ENCODE assay signal across 15 cellular contexts in genomic region chr11:12418019-12418611, GRCh38. TPM values are rescaled to one million over a fixed set of nuclear protein-coding genes. Genes with fewer than 3 reads are reported as not detected.
DNase-seq lines count a peak whose midpoint lies in the region; ATAC-seq, FAIRE-seq and TF ChIP-seq lines count a peak whose summit lies in the region.
"Had no signal": no experiment of that assay in that cellular context is flagged by ENCODE, and none has a peak within 500 bp of the region (broad histone marks: within the 10 kb centered on the region; RNA-seq: fewer than 3 reads in every experiment).

No MANE protein-coding gene starts in this region.

- H3K18ac ChIP-seq in IMR-90 (ENCODE audit: low read depth, low read length), result peak overlapping the region; percentile 66

- peak overlapping the region; percentile 48; the same call in 1 of the 2 replicates for H3K23ac ChIP-seq in IMR-90 (ENCODE audit: low read depth, low read length)

- no peak for TF ChIP-seq RAD21 in A549 (conservative IDR thresholded peaks at IDR 0.05 in 1 of 2, IDR thresholded peaks at IDR 0.05 in 1 of 2)
- TF ChIP-seq RAD21 in IMR-90 (IDR thresholded peaks at IDR 0.05; ENCODE audit: low read length), result no peak

- H3K27ac ChIP-seq in A549 (peak overlapping the region in 1 of 2 experiments; percentile 63; a peak in 3 of 6 replicates), IMR-90 (ENCODE audit: insufficient read depth, low read length) (peak overlapping the region; percentile 39; the same call in 1 of the 2 replicates), esophagus muscularis mucosa (replicated peaks in 1 of 4) (peak overlapping the region; percentile 80 to 100 (median 98))

- no TSS peak for BruUV-seq in IMR-90 (replicated peaks; lab: Mats Ljungman, UMichigan)

- peak overlapping the region; percentile 52 for H4K5ac ChIP-seq in IMR-90 (ENCODE audit: low read depth, low read length)

- no peak overlapping the region; the same call in 2 of the 3 replicates for H2BK15ac ChIP-seq in IMR-90 (ENCODE audit: low read depth, low read length)

- H3K9ac ChIP-seq in IMR-90 (ENCODE audit: low read depth, low read length), result no peak overlapping the region

- WGBS in A549 (ENCODE audit: missing lambda C conversion rate), result 94% methylated on average over 9 of the region's 9 CpGs
- 80% methylated on average over 1 of the region's 9 CpGs; no CpG with 5 or more reads in 1 of the 2 experiments for WGBS in IMR-90 (ENCODE audit: extremely low coverage in 2 of 2, insufficient read length in 1 of 2), 2 experiments
- 48% methylated on average over 4 of the region's 9 CpGs for WGBS in esophagus muscularis mucosa

- peak overlapping the region; percentile 39 for H2BK5ac ChIP-seq in IMR-90 (ENCODE audit: low read depth, low read length, poor library complexity, severe bottlenecking)

- no peak overlapping the region for H3K27ac Mint-ChIP-seq in activated CD8-positive, alpha-beta memory T cell treated with anti-CD3 and anti-CD28 coated beads, Interleukin-2, amount 10 ng/mL, durations not matched to agents 7 days and 5 days
- H3K27ac Mint-ChIP-seq in glutamatergic neuron (ENCODE audit: unreplicated experiment), result no peak overlapping the region
- H3K27ac Mint-ChIP-seq: immature natural killer cell; stimulated activated naive B cell treated with anti-CD40 and anti-IgM and Interleukin-4, amounts not matched to agents 10 μg/mL and 1 μg/mL and 100 μg/mL, for 72 hours had no signal

- peak overlapping the region; percentile 54; the same call in 1 of the 2 replicates for H4K91ac ChIP-seq in IMR-90 (ENCODE audit: insufficient read depth, low read depth, low read length)

- no peaks in the 10 kb centered on the region; the same call in 1 of the 2 replicates for H3K36me3 ChIP-seq in IMR-90 (ENCODE audit: control insufficient read depth, insufficient read depth, low read length)
- no peaks in the 10 kb centered on the region for H3K36me3 ChIP-seq in esophagus muscularis mucosa

- peak overlapping the region; percentile 71 for H3K14ac ChIP-seq in IMR-90 (replicated peaks; ENCODE audit: low read depth, low read length)

- no peaks in the 10 kb centered on the region for H3K36me3 Mint-ChIP-seq in activated CD8-positive, alpha-beta memory T cell treated with anti-CD3 and anti-CD28 coated beads, Interleukin-2, amount 10 ng/mL, durations not matched to agents 7 days and 5 days
- H3K36me3 Mint-ChIP-seq in glutamatergic neuron (ENCODE audit: unreplicated experiment), result no peaks in the 10 kb centered on the region
- H3K36me3 Mint-ChIP-seq: immature natural killer cell; stimulated activated naive B cell treated with anti-CD40 and anti-IgM and Interleukin-4, amounts not matched to agents 10 μg/mL and 1 μg/mL and 100 μg/mL, for 72 hours had no signal

- H3K79me1 ChIP-seq in IMR-90 (ENCODE audit: low read depth in 1 of 2, low read length in 2 of 2), result peaks cover 38 to 88% of the 10 kb centered on the region in 2 experiments

- peak overlapping the region in 1 of 2 experiments; percentile 58; a peak in 2 of 4 replicates for H4K8ac ChIP-seq in IMR-90 (ENCODE audit: low read depth in 2 of 2, low read length in 2 of 2)

- H4K20me1 ChIP-seq in IMR-90 (ENCODE audit: insufficient read depth, low read length), result peaks cover 17% of the 10 kb centered on the region

- H3K9me3 Mint-ChIP-seq in activated CD8-positive, alpha-beta memory T cell treated with anti-CD3 and anti-CD28 coated beads, Interleukin-2, amount 10 ng/mL, durations not matched to agents 7 days and 5 days (ENCODE audit: low read depth), result no peaks in the 10 kb centered on the region
- peaks cover 2% of the 10 kb centered on the region for H3K9me3 Mint-ChIP-seq in glutamatergic neuron (ENCODE audit: unreplicated experiment)
- H3K9me3 Mint-ChIP-seq: neural crest cell; stimulated activated naive B cell treated with anti-CD40 and anti-IgM and Interleukin-4, amounts not matched to agents 10 μg/mL and 1 μg/mL and 100 μg/mL, for 72 hours had no signal

- H3K4me2 ChIP-seq in A549, result no peak overlapping the region
- no peak overlapping the region for H3K4me2 ChIP-seq in IMR-90 (ENCODE audit: low read depth, low read length)

- no peak for TF ChIP-seq POLR2A in A549 (IDR thresholded peaks at IDR 0.05; ENCODE audit: low read length)
- no peak for TF ChIP-seq POLR2A in IMR-90 (IDR thresholded peaks at IDR 0.05; ENCODE audit: low read depth, low read length)
- TF ChIP-seq POLR2A in esophagus muscularis mucosa (IDR thresholded peaks at IDR 0.05; ENCODE audit: low read depth), result no peak

- TF ChIP-seq CTCF in A549 (IDR thresholded peaks at IDR 0.05) (no peak), IMR-90 (conservative IDR thresholded peaks at IDR 0.05; ENCODE audit: low read depth, low read length) (no peak), esophagus muscularis mucosa (IDR thresholded peaks at IDR 0.05) (no peak), omental fat pad (IDR thresholded peaks at IDR 0.05) (no peak), glutamatergic neuron (IDR thresholded peaks at IDR 0.05; ENCODE audit: partially characterized antibody, unreplicated experiment) (no peak)

- ATAC-seq in A549 (no peak; a peak in 2 of 6 replicates), IMR-90 (ENCODE audit: low read depth) (peak; percentile 51), omental fat pad (ENCODE audit: low FRiP score) (peak; percentile 70)
- ATAC-seq in activated CD8-positive, alpha-beta memory T cell treated with anti-CD3 and anti-CD28 coated beads, Interleukin-2, amount 10 ng/mL, durations not matched to agents 7 days and 5 days, result no peak
- ATAC-seq: stimulated activated naive B cell treated with anti-CD40 and anti-IgM and Interleukin-4, amounts not matched to agents 10 μg/mL and 1 μg/mL and 100 μg/mL, for 72 hours had no signal

- FAIRE-seq in A549 (lab: Jason Lieb, UNC), result no peak

- peaks cover 20% of the 10 kb centered on the region for H3K9me1 ChIP-seq in IMR-90 (ENCODE audit: insufficient read depth, low read length)

- H2BK20ac ChIP-seq in IMR-90 (ENCODE audit: low read depth, low read length), result no peak overlapping the region; the same call in 1 of the 2 replicates

- POLR2A ChIA-PET in A549 (lab: Yijun Ruan, JAX), result no interaction called here
- POLR2A ChIA-PET in IMR-90 (lab: Charles Lee; ENCODE audit: unreplicated experiment), result no interaction called here

- DNase-seq in A549 (ENCODE audit: low read depth in 1 of 2, low spot score in 1 of 2) (no peak), IMR-90 (peak; percentile 57), esophagus muscularis mucosa (ENCODE audit: extremely low spot score) (peak; percentile 62), omental fat pad (ENCODE audit: low spot score) (no peak), UCSD-AML1 (lab: John Stamatoyannopoulos, UW; ENCODE audit: unreplicated experiment) (no peak), DMS53 (lab: John Stamatoyannopoulos, UW) (no peak), glutamatergic neuron (no peak)
- no peak for DNase-seq in activated CD8-positive, alpha-beta memory T cell treated with anti-CD3 and anti-CD28 coated beads, Interleukin-2, amount 10 ng/mL, durations not matched to agents 7 days and 5 days
- DNase-seq: AML-193; amygdala; immature natural killer cell; stimulated activated naive B cell treated with anti-CD40 and anti-IgM and Interleukin-4, amounts not matched to agents 10 μg/mL and 1 μg/mL and 100 μg/mL, for 72 hours; T1000 had no signal

- H3K27me3 Mint-ChIP-seq in activated CD8-positive, alpha-beta memory T cell treated with anti-CD3 and anti-CD28 coated beads, Interleukin-2, amount 10 ng/mL, durations not matched to agents 7 days and 5 days, result peaks cover 18% of the 10 kb centered on the region
- no peaks in the 10 kb centered on the region for H3K27me3 Mint-ChIP-seq in glutamatergic neuron (ENCODE audit: unreplicated experiment)

- H3K4me1 ChIP-seq in A549 (0 out of 3 replicates have a peak, but pooled peaks cover 4% of the 10 kb centered on the region), IMR-90 (ENCODE audit: control insufficient read depth, insufficient read depth, low read length) (peaks cover 29% of the 10 kb centered on the region), esophagus muscularis mucosa (peaks cover 32 to 92% (median 83%) of the 10 kb centered on the region in 4 donors)

- CTCF ChIA-PET in A549 (lab: Yijun Ruan, JAX), result interaction anchor here (0.6 to 1.3 kb wide), 5 partner anchors 87 to 1889 kb away, joined by 3 to 5 read pairs (median 3); no protein-coding TSS in a partner anchor
- CTCF ChIA-PET in IMR-90 (lab: Yijun Ruan, JAX), result interaction anchor here (0.5 kb wide), 1 partner anchor 11 kb away, joined by 3 read pairs; no protein-coding TSS in a partner anchor
- CTCF ChIA-PET in activated CD8-positive, alpha-beta memory T cell treated with anti-CD3 and anti-CD28 coated beads, Interleukin-2, amount 10 ng/mL, durations not matched to agents 7 days and 5 days (lab: Charles Lee), result interaction anchor here (1.1 kb wide), 1 partner anchor 129 kb away, joined by 4 read pairs; no protein-coding TSS in a partner anchor

- H3K4me3 ChIP-seq in A549 (no peak overlapping the region), IMR-90 (ENCODE audit: insufficient read depth, low read depth, low read length) (no peak overlapping the region), esophagus muscularis mucosa (no peak overlapping the region)

- H3K4me1 Mint-ChIP-seq in activated CD8-positive, alpha-beta memory T cell treated with anti-CD3 and anti-CD28 coated beads, Interleukin-2, amount 10 ng/mL, durations not matched to agents 7 days and 5 days, result no peaks in the 10 kb centered on the region
- H3K4me1 Mint-ChIP-seq in glutamatergic neuron (ENCODE audit: low read depth, unreplicated experiment), result peaks cover 29% of the 10 kb centered on the region
- H3K4me1 Mint-ChIP-seq: immature natural killer cell; stimulated activated naive B cell treated with anti-CD40 and anti-IgM and Interleukin-4, amounts not matched to agents 10 μg/mL and 1 μg/mL and 100 μg/mL, for 72 hours had no signal

- H2AK5ac ChIP-seq in IMR-90 (ENCODE audit: low read depth, low read length), result peak overlapping the region; percentile 61; the same call in 1 of the 2 replicates

- TF ChIP-seq EP300 in A549 (IDR thresholded peaks at IDR 0.05), result no peak
- no peak for TF ChIP-seq EP300 in esophagus muscularis mucosa (IDR thresholded peaks at IDR 0.05)

- H3K9me3 ChIP-seq in A549, result no peaks in the 10 kb centered on the region
- no peaks in the 10 kb centered on the region for H3K9me3 ChIP-seq in IMR-90 (ENCODE audit: control insufficient read depth, insufficient read depth, low read length)
- no peaks in the 10 kb centered on the region for H3K9me3 ChIP-seq in esophagus muscularis mucosa

- dilution Hi-C loops in IMR-90 (cut with HindIII; ENCODE audit: low sequenced_read_pairs, unreplicated experiment), result no loop called here

- H2AFZ ChIP-seq in IMR-90 (replicated peaks; ENCODE audit: low read length, poor library complexity), result peak overlapping the region; percentile 5

- peak overlapping the region; percentile 45 for H2AK9ac ChIP-seq in IMR-90 (replicated peaks; ENCODE audit: low read depth, low read length, poor library complexity)

- peak overlapping the region; percentile 69 for H3K4ac ChIP-seq in IMR-90 (ENCODE audit: low read depth, low read length)

- intact Hi-C loops in IMR-90 (cut with micrococcal nuclease), result no loop called here
- intact Hi-C loops in esophagus muscularis mucosa (cut with DNase I), result loop anchor here (5.0 to 10.0 kb wide), 2 partner anchors 124 to 257 kb away; partner anchors contain the start of gene TEAD1

- H3K27me3 ChIP-seq in IMR-90 (ENCODE audit: control insufficient read depth, insufficient read depth, low read length) (no peaks in the 10 kb centered on the region), esophagus muscularis mucosa (no peaks in the 10 kb centered on the region)

- H3K4me3 Mint-ChIP-seq in activated CD8-positive, alpha-beta memory T cell treated with anti-CD3 and anti-CD28 coated beads, Interleukin-2, amount 10 ng/mL, durations not matched to agents 7 days and 5 days, result no peak overlapping the region
- H3K4me3 Mint-ChIP-seq in glutamatergic neuron (ENCODE audit: unreplicated experiment), result no peak overlapping the region
- H3K4me3 Mint-ChIP-seq: immature natural killer cell; neural crest cell; stimulated activated naive B cell treated with anti-CD40 and anti-IgM and Interleukin-4, amounts not matched to agents 10 μg/mL and 1 μg/mL and 100 μg/mL, for 72 hours had no signal

- peak overlapping the region; percentile 16; the same call in 1 of the 2 replicates for H2BK120ac ChIP-seq in IMR-90 (ENCODE audit: low read depth, low read length)

- H3K56ac ChIP-seq in IMR-90 (ENCODE audit: extremely low read depth, insufficient read depth, low read length), result no peak overlapping the region

- in situ Hi-C loops in IMR-90 (cut with MboI; ENCODE audit: low sequenced_read_pairs), result loop anchor here (10.0 kb wide), 1 partner anchor 487 kb away; no protein-coding TSS in a partner anchor

RNA-seq across cellular contexts. Expression of gene PARVA, which starts 40.7 kb away (rescaled TPM):
- polyA plus RNA-seq in A549 (2011; rRNA removed) (24.8 and 25.5 TPM in 2 replicates), A549 (2017; fragmentation: RNase III; extraction: RNeasy Plus Mini Kit Qiagen cat#74134 plus additional on column Dnase treatment) (26.1 to 29.2 TPM (median 26.9 TPM) in 3 replicates), IMR-90 (2012; rRNA removed) (68.9 and 80.2 TPM in 2 replicates)
- polyA plus RNA-seq in A549 (2012; cell fraction: cytosol; rRNA removed), result 11.6 and 13.6 TPM in 2 replicates
- polyA plus RNA-seq in A549 (2012; cell fraction: nucleus; rRNA removed), result 6.9 and 9.4 TPM in 2 replicates
- 25.5 and 26.8 TPM in 2 replicates for polyA minus RNA-seq in A549 (2011; rRNA and poly(A)+ RNA removed)
- total RNA-seq in IMR-90 (2012; rRNA removed) (65.2 and 65.8 TPM in 2 replicates), esophagus muscularis mucosa (100 to 1,000 TPM; 181 to 228 (median 210) TPM), omental fat pad (100 to 1,000 TPM in 1 of 4 donors, 10 to 100 TPM in 3; 64.0 to 164 (median 93.5) TPM), glutamatergic neuron (ENCODE audit: unreplicated experiment) (15.0 TPM)
- polyA plus RNA-seq in IMR-90 (2012; cell fraction: cytosol; rRNA removed), result 30.2 and 37.0 TPM in 2 replicates
- 13.5 and 44.5 TPM in 2 replicates for polyA plus RNA-seq in IMR-90 (2012; cell fraction: nucleus; rRNA removed; ENCODE audit: low replicate concordance)
- total RNA-seq in activated CD8-positive, alpha-beta memory T cell treated with anti-CD3 and anti-CD28 coated beads, Interleukin-2, amount 10 ng/mL, durations not matched to agents 7 days and 5 days, result not detected
- total RNA-seq: OCI-LY7 had no signal
- polyA plus RNA-seq: immature natural killer cell had no signal

Comparison
In these comparisons a context has a peak if more than half of its experiments do, and no peak if none do; other contexts are left out.
1. ATAC-seq: peak in IMR-90 (single experiment) and omental fat pad (single experiment); none in A549 (0 of 2) and activated CD8-positive, alpha-beta memory T cell treated with anti-CD3 and anti-CD28 coated beads, Interleukin-2, amount 10 ng/mL, durations not matched to agents 7 days and 5 days (single experiment).
2. DNase-seq: peak in IMR-90 (single experiment) and esophagus muscularis mucosa (single experiment); none in A549 (0 of 2), omental fat pad (single experiment), UCSD-AML1 (single experiment), activated CD8-positive, alpha-beta memory T cell treated with anti-CD3 and anti-CD28 coated beads, Interleukin-2, amount 10 ng/mL, durations not matched to agents 7 days and 5 days (single experiment), DMS53 (single experiment) and glutamatergic neuron (single experiment).
3. RNA of gene PARVA, which starts 40.7 kb away (total RNA-seq): 181 to 228 TPM in esophagus muscularis mucosa, 64.0 to 164 TPM in omental fat pad, 65.2 to 65.8 TPM in IMR-90 and 15.0 TPM in glutamatergic neuron (single experiment); not detected in activated CD8-positive, alpha-beta memory T cell treated with anti-CD3 and anti-CD28 coated beads, Interleukin-2, amount 10 ng/mL, durations not matched to agents 7 days and 5 days; every median in the first group is over 10 times any median in the second.